In genomic region chr16:361872-362701, GRCh38 we compare ENCODE assay signal across 8 cellular contexts. TPM values are rescaled to one million over a fixed set of nuclear protein-coding genes. Genes with fewer than 3 reads are reported as not detected.
A peak's percentile ranks its signal among the peaks of the same experiment; 100 is the strongest.
DNase-seq lines count a peak whose midpoint lies in the region; ATAC-seq and TF ChIP-seq lines count a peak whose summit lies in the region.

No MANE protein-coding gene starts in this region.

- H3K4me1 Mint-ChIP-seq in CD14-positive monocyte, result peaks cover 6% of the 10 kb centered on the region

- intact Hi-C loops in CD14-positive monocyte (cut with micrococcal nuclease), result loop anchor here (5.0 kb wide), 1 partner anchor 255 kb away; no protein-coding TSS in a partner anchor
- intact Hi-C loops in breast epithelium (cut with DNase I; ENCODE audit: low total_unique reads), result loop anchor here (5.0 kb wide), 1 partner anchor 255 kb away; no protein-coding TSS in a partner anchor

- peak; percentile 79 for DNase-seq in CD14-positive monocyte (ENCODE audit: low spot score)
- peak; percentile 65 for DNase-seq in H4 (ENCODE audit: low spot score)
- DNase-seq in NCI-H2171 (lab: John Stamatoyannopoulos, UW), result peak; percentile 70
- DNase-seq in breast epithelium (ENCODE audit: low spot score in 2 of 2), result peak; percentile 54 to 78
- DNase-seq in islet precursor cell, result peak; percentile 88
- peak; percentile 62 to 64 for DNase-seq in stimulated activated CD4-positive, alpha-beta T cell treated with anti-CD3 and anti-CD28 coated beads, Interleukin-1b, Interleukin-23, amount 100 ng/mL, for 4 hours (ENCODE audit: low read depth in 2 of 2)

- H3K27me3 ChIP-seq in breast epithelium, result peaks cover 0 to 12% of the 10 kb centered on the region in 2 donors

- TF ChIP-seq POLR2A in breast epithelium (IDR thresholded peaks at IDR 0.05), result no peak

- H3K27ac Mint-ChIP-seq in CD14-positive monocyte, result peak overlapping the region in 2 of 7 donors; percentile 30 to 73

- H3K27ac ChIP-seq in breast epithelium, result no peak overlapping the region

- H3K4me3 Mint-ChIP-seq in CD14-positive monocyte, result no peak overlapping the region

- TF ChIP-seq CTCF in CD14-positive monocyte (IDR thresholded peaks at IDR 0.05) (peak; percentile 82), WI38 (IDR thresholded peaks at IDR 0.05; ENCODE audit: low read depth, low read length) (peak; percentile 83), breast epithelium (IDR thresholded peaks at IDR 0.05) (peak; percentile 17 to 77 (median 68))

- peaks cover 6 to 9% of the 10 kb centered on the region in 2 donors for H3K36me3 Mint-ChIP-seq in CD14-positive monocyte

- no peaks in the 10 kb centered on the region for H3K9me3 Mint-ChIP-seq in CD14-positive monocyte

- H3K4me3 ChIP-seq in WI38 (ENCODE audit: low read depth, low read length), result no peak overlapping the region
- H3K4me3 ChIP-seq in breast epithelium, result peak overlapping the region in 1 of 3 donors; percentile 24

- no peaks in the 10 kb centered on the region for H3K36me3 ChIP-seq in breast epithelium

- peaks cover 5 to 25% (median 11%) of the 10 kb centered on the region in 3 donors for H3K27me3 Mint-ChIP-seq in CD14-positive monocyte (ENCODE audit: low read depth in 3 of 3)

- ATAC-seq in HG02970 (IDR thresholded peaks at IDR 0.05; ENCODE audit: low FRiP score, unreplicated experiment), result no peak

- no peaks in the 10 kb centered on the region for H3K9me3 ChIP-seq in breast epithelium

- H3K4me1 ChIP-seq in breast epithelium, result no peaks in the 10 kb centered on the region

RNA-seq across cellular contexts. Expression of gene MRPL28, which starts 8.3 kb away (rescaled TPM):
- polyA plus RNA-seq in CD14-positive monocyte, result 10 to 100 TPM; 88.1 to 88.5 TPM
- total RNA-seq in H4 (2014; rRNA removed; shearing (Covaris generic)), result 159 and 167 TPM in 2 replicates
- total RNA-seq in breast epithelium, result 10 to 100 TPM; 67.0 to 78.7 (median 69.0) TPM

RNA-seq across cellular contexts. Expression of gene AXIN1, which starts 9.6 kb away (rescaled TPM):
- polyA plus RNA-seq in CD14-positive monocyte, result under 1 TPM; 0.30 to 0.74 TPM
- 5.6 and 7.0 TPM in 2 replicates for total RNA-seq in H4 (2014; rRNA removed; shearing (Covaris generic))
- total RNA-seq in breast epithelium, result 10 to 100 TPM; 16.5 to 22.6 (median 22.4) TPM

RNA-seq across cellular contexts. Expression of gene PGAP6, which starts 19.7 kb away (rescaled TPM):
- 10 to 100 TPM; 18.2 to 39.8 TPM for polyA plus RNA-seq in CD14-positive monocyte
- total RNA-seq in H4 (2014; rRNA removed; shearing (Covaris generic)), result 13.7 and 15.9 TPM in 2 replicates
- total RNA-seq in breast epithelium, result 10 to 100 TPM; 24.5 to 49.5 (median 36.7) TPM

RNA-seq across cellular contexts. Expression of gene NME4, which starts 34.9 kb away (rescaled TPM):
- 10 to 100 TPM; 26.9 to 31.4 TPM for polyA plus RNA-seq in CD14-positive monocyte
- total RNA-seq in H4 (2014; rRNA removed; shearing (Covaris generic)), result 87.5 and 95.3 TPM in 2 replicates
- 100 to 1,000 TPM in 1 of 3 donors, 10 to 100 TPM in 2; 46.5 to 118 (median 78.0) TPM for total RNA-seq in breast epithelium

RNA-seq across cellular contexts. Expression of gene DECR2, which starts 39.6 kb away (rescaled TPM):
- 1 to 10 TPM; 5.7 to 8.7 TPM for polyA plus RNA-seq in CD14-positive monocyte
- 5.9 and 8.7 TPM in 2 replicates for total RNA-seq in H4 (2014; rRNA removed; shearing (Covaris generic))
- total RNA-seq in breast epithelium, result 10 to 100 TPM; 19.4 to 30.5 (median 28.7) TPM
